Comparison of ENCODE assay signal across 8 cellular contexts in the genomic region with DNA sequence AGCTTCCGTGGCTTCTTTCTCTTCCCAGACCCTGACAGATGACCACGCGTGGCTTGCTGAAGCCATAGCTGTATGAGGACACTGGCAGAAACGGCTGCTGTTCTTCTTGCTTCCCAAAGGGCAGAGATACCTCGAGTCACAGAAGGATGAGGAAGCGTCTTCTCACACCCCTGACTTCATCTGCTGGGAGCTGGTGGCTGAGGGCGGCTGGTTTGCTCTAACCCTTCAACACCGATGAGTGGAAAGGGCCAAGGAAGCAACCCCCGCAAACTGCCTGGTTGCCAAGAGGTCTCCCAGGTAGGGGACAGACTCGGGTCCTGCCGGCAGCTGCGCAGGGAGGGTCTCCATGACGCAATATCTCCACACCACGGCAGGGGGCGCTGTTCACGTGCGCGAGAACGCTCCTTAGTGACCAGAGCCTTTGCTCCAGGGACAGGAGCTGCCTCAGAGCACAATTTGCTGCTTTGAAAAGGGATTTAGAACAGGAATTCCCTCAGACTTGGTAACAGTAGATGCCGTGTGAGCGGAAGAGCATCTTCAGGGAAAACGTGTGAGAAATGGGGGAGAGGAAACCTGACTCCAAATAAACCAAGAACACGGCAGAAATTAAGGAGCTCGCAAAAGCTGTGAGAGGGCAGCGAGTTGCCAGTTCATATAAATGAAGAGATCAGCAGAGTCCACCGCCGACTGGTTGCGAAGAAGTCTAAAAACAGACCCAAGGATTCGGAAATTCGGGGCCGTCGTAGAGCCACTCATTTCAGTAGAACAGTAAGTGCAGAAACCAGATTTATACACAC.
DNase-seq lines count a peak whose midpoint lies in the region; ATAC-seq and TF ChIP-seq lines count a peak whose summit lies in the region.

No MANE protein-coding gene starts in this region.

- H2AK5ac ChIP-seq in trophoblast cell (ENCODE audit: low read length), result no peak overlapping the region

- H3K79me1 ChIP-seq in trophoblast cell (ENCODE audit: low read length), result no peaks in the 10 kb centered on the region

- no peak overlapping the region for H2AFZ ChIP-seq in trophoblast cell (ENCODE audit: insufficient read depth, low read length, poor library complexity)

- peak overlapping the region; percentile 6 for H3K27ac Mint-ChIP-seq in glutamatergic neuron (ENCODE audit: unreplicated experiment)

- H3K4me1 ChIP-seq in trophoblast cell (ENCODE audit: control insufficient read depth in 1 of 2, insufficient read depth in 2 of 2, low read length in 2 of 2), result no peaks in the 10 kb centered on the region
- peaks cover 0 to 3% (median 0%) of the 10 kb centered on the region in 4 donors for H3K4me1 ChIP-seq in transverse colon

- no CpG with 5 or more reads among the region's 32 CpGs for WGBS in trophoblast cell (ENCODE audit: extremely low coverage, insufficient coverage, insufficient read length)
- WGBS in transverse colon (ENCODE audit: low coverage in 1 of 2), 2 donors, result 31 to 60% methylated on average over 10 to 31 of the region's 32 CpGs

- no peak overlapping the region for H2BK120ac ChIP-seq in trophoblast cell (ENCODE audit: insufficient read depth, low read length, poor library complexity)

- H3K9me3 ChIP-seq in trophoblast cell (ENCODE audit: insufficient read depth, low read depth, low read length) (no peaks in the 10 kb centered on the region), transverse colon (no peaks in the 10 kb centered on the region)

- H3K79me2 ChIP-seq in trophoblast cell (ENCODE audit: control insufficient read depth, insufficient read depth, low read length, poor library complexity), result no peaks in the 10 kb centered on the region

- in situ Hi-C loops in SK-MEL-5 (cut with HindIII; ENCODE audit: low pct_unique_long_range_greater_than_20kb, low sequenced_read_pairs), result no loop called here
- in situ Hi-C loops in transverse colon (cut with MboI; ENCODE audit: low pct_ligation_motif_present in 1 of 4, low pct_unique_long_range_greater_than_20kb in 1 of 4, low sequenced_read_pairs in 3 of 4), result loop anchor here in 1 of 4 donors (10.0 kb wide), 1 partner anchor 683 kb away; no protein-coding TSS in a partner anchor

- H3K9ac ChIP-seq in trophoblast cell (ENCODE audit: low read length), result no peak overlapping the region

- no peak for TF ChIP-seq POLR2A in transverse colon (IDR thresholded peaks at IDR 0.05)

- H3K18ac ChIP-seq in trophoblast cell (ENCODE audit: low read length), result no peak overlapping the region

- H3K9me3 Mint-ChIP-seq in glutamatergic neuron (ENCODE audit: unreplicated experiment), result peaks cover 3% of the 10 kb centered on the region

- peaks cover 6% of the 10 kb centered on the region for H3K27me3 Mint-ChIP-seq in glutamatergic neuron (ENCODE audit: unreplicated experiment)

- no peak for TF ChIP-seq EP300 in transverse colon (IDR thresholded peaks at IDR 0.05; ENCODE audit: low read depth)

- H3K4me2 ChIP-seq in trophoblast cell (ENCODE audit: low read length), result no peak overlapping the region

- H3K27ac ChIP-seq in trophoblast cell (ENCODE audit: low read depth, low read length) (no peak overlapping the region), transverse colon (no peak overlapping the region)

- peak; percentile 65 for ATAC-seq in GM18907 (IDR thresholded peaks at IDR 0.05; ENCODE audit: unreplicated experiment)

- no peak overlapping the region for H4K12ac ChIP-seq in trophoblast cell (ENCODE audit: low read depth, low read length)

- H3K27me3 ChIP-seq in trophoblast cell (ENCODE audit: insufficient read depth, low read length) (no peaks in the 10 kb centered on the region), transverse colon (peaks cover 4% of the 10 kb centered on the region)

- H4K91ac ChIP-seq in trophoblast cell (ENCODE audit: low read depth, low read length), result no peak overlapping the region

- H3K4me3 ChIP-seq in trophoblast cell (ENCODE audit: low read depth, low read length), result no peak overlapping the region
- H3K4me3 ChIP-seq in transverse colon, result no peak overlapping the region

- H4K8ac ChIP-seq in trophoblast cell (ENCODE audit: low read depth, low read length), result no peak overlapping the region

- peak overlapping the region; percentile 11 for H3K4me3 Mint-ChIP-seq in glutamatergic neuron (ENCODE audit: unreplicated experiment)

- TF ChIP-seq CTCF in glutamatergic neuron (IDR thresholded peaks at IDR 0.05; ENCODE audit: partially characterized antibody, unreplicated experiment), result peak; percentile 99
- TF ChIP-seq CTCF in transverse colon (IDR thresholded peaks at IDR 0.05), result peak; percentile 91 to 94 (median 91)

- no peak overlapping the region for H3K23ac ChIP-seq in trophoblast cell (ENCODE audit: low read length)

- H3K14ac ChIP-seq in trophoblast cell (ENCODE audit: low read length), result no peak overlapping the region

- peaks cover 10% of the 10 kb centered on the region for H3K36me3 Mint-ChIP-seq in glutamatergic neuron (ENCODE audit: unreplicated experiment)

- DNase-seq in AG08396 (ENCODE audit: low spot score) (peak; percentile 85), LoVo (ENCODE audit: low spot score) (peak; percentile 32), SK-MEL-5 (ENCODE audit: low read depth, low spot score) (peak; percentile 68), glutamatergic neuron (peak; percentile 94), trophoblast cell (peak; percentile 60 to 81), transverse colon (peak; percentile 72)
- peak; percentile 71 for DNase-seq in activated naive CD4-positive, alpha-beta T cell treated with anti-CD3 and anti-CD28 coated beads, Interleukin-2, amount 50 U/mL, for 16 hours

- H3K4me1 Mint-ChIP-seq in glutamatergic neuron (ENCODE audit: low read depth, unreplicated experiment), result peaks cover 8% of the 10 kb centered on the region

- no peak overlapping the region for H2BK5ac ChIP-seq in trophoblast cell (ENCODE audit: low read depth, low read length, poor library complexity)

- no peak overlapping the region for H2BK12ac ChIP-seq in trophoblast cell (ENCODE audit: low read length)

- no peak overlapping the region for H3K4ac ChIP-seq in trophoblast cell (ENCODE audit: low read depth, low read length)

- H3K36me3 ChIP-seq in trophoblast cell (ENCODE audit: control insufficient read depth in 1 of 2, insufficient read depth in 2 of 2, low read length in 2 of 2) (no peaks in the 10 kb centered on the region), transverse colon (no peaks in the 10 kb centered on the region)

- intact Hi-C loops in transverse colon (cut with DNase I; ENCODE audit: low total_unique reads), result no loop called here

Comparison
In these comparisons a context has a peak if more than half of its experiments do, and no peak if none do; other contexts are left out.
1. DNase-seq: peak in every context shown above with its lines; median percentile 94 in glutamatergic neuron; 85 in AG08396; 72 in transverse colon; 71 in activated naive CD4-positive, alpha-beta T cell treated with anti-CD3 and anti-CD28 coated beads, Interleukin-2, amount 50 U/mL, for 16 hours; 70 in trophoblast cell; 68 in SK-MEL-5; 32 in LoVo.